25 cellular contexts compared by ENCODE assay signal in the genomic region with DNA sequence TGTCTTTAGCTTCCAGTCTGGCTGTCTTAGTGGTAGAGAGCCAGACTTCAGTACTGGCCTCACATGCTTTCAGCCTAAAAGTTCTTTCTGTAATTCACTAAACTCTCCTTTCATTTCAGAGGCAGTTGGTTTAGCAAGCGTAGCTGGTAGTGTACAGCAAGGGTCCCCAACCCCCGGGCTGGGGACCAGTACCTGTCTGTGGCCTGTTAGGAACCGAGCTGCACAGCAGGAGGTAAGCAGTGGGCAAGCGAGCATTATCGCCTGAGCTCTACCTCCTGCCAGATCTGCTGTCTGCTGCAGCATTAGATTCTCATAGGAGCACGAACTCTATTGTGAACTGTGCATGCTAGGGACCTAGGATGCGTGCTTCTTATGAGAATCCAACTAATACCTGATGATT.
"Had no signal": no experiment of that assay in that cellular context is flagged by ENCODE, and none has a peak within 500 bp of the region (broad histone marks: within the 10 kb centered on the region; RNA-seq: fewer than 3 reads in every experiment).

No MANE protein-coding gene starts in this region.

- H3K27ac ChIP-seq: RWPE1, SK-N-MC, WERI-Rb-1 had no signal

- H3K4me1 Mint-ChIP-seq: brain had no signal

- H3K36me3 Mint-ChIP-seq: activated naive CD4-positive, alpha-beta T cell treated with anti-CD3 and anti-CD28 coated beads, Interleukin-2, amount 10 ng/mL, durations not matched to agents 7 days and 5 days; activated naive CD8-positive, alpha-beta T cell; brain had no signal

- H3K4me3 Mint-ChIP-seq: activated CD8-positive, alpha-beta T cell treated with anti-CD3 and anti-CD28 coated beads for 36 hours; activated naive CD4-positive, alpha-beta T cell treated with anti-CD3 and anti-CD28 coated beads, Interleukin-2, amount 10 ng/mL, durations not matched to agents 7 days and 5 days; activated naive CD8-positive, alpha-beta T cell; activated naive CD8-positive, alpha-beta T cell treated with anti-CD3 and anti-CD28 coated beads, Interleukin-2, amount 50 U/mL, for 24 hours; activated T-cell treated with anti-CD3 and anti-CD28 coated beads, Interleukin-2, amount 50 U/mL, for 24 hours; brain had no signal

- H3K36me3 ChIP-seq: WERI-Rb-1 had no signal

- H3K27me3 Mint-ChIP-seq: activated naive CD4-positive, alpha-beta T cell treated with anti-CD3 and anti-CD28 coated beads, Interleukin-2, amount 10 ng/mL, durations not matched to agents 7 days and 5 days; activated naive CD8-positive, alpha-beta T cell treated with anti-CD3 and anti-CD28 coated beads, Interleukin-2, amount 50 U/mL, for 24 hours; brain had no signal

- H3K9me3 Mint-ChIP-seq: activated CD8-positive, alpha-beta T cell treated with anti-CD3 and anti-CD28 coated beads for 36 hours; activated naive CD4-positive, alpha-beta T cell treated with anti-CD3 and anti-CD28 coated beads, Interleukin-2, amount 10 ng/mL, durations not matched to agents 7 days and 5 days; activated naive CD8-positive, alpha-beta T cell treated with anti-CD3 and anti-CD28 coated beads, Interleukin-2, amount 50 U/mL, for 24 hours; activated T-cell treated with anti-CD3 and anti-CD28 coated beads, Interleukin-2, amount 50 U/mL, for 24 hours; activated T-helper 2 cell treated with anti-CD3 and anti-CD28 coated beads, Interferon-gamma antibody, Interleukin-2, Interleukin-4, amounts not matched to agents 10 μg/mL and 5 μg/mL and 100 μg/mL, durations not matched to agents 14 hours and 24 hours and 36 hours; brain had no signal

- H3K4me3 ChIP-seq: SK-N-MC had no signal

- H3K27ac Mint-ChIP-seq: activated CD8-positive, alpha-beta T cell treated with anti-CD3 and anti-CD28 coated beads for 36 hours; activated naive CD4-positive, alpha-beta T cell treated with anti-CD3 and anti-CD28 coated beads, Interleukin-2, amount 10 ng/mL, durations not matched to agents 7 days and 5 days; activated naive CD8-positive, alpha-beta T cell; activated naive CD8-positive, alpha-beta T cell treated with anti-CD3 and anti-CD28 coated beads, Interleukin-2, amount 50 U/mL, for 24 hours; activated T-cell treated with anti-CD3 and anti-CD28 coated beads, Interleukin-2, amount 50 U/mL, for 24 hours; activated T-helper 2 cell treated with anti-CD3 and anti-CD28 coated beads, Interferon-gamma antibody, Interleukin-2, Interleukin-4, amounts not matched to agents 10 μg/mL and 5 μg/mL and 100 μg/mL, durations not matched to agents 14 hours and 24 hours and 36 hours had no signal

- DNase-seq: activated CD4-positive, alpha-beta T cell treated with anti-CD3 and anti-CD28 coated beads for 1 hour; activated CD4-positive, alpha-beta T cell treated with anti-CD3 and anti-CD28 coated beads for 48 hours; activated CD4-positive, CD25-positive, alpha-beta regulatory T cell; activated CD8-positive, alpha-beta T cell treated with anti-CD3 and anti-CD28 coated beads for 36 hours; activated naive CD4-positive, alpha-beta T cell treated with anti-CD3 and anti-CD28 coated beads, Interleukin-2, amount 10 ng/mL, durations not matched to agents 7 days and 5 days; activated naive CD8-positive, alpha-beta T cell treated with anti-CD3 and anti-CD28 coated beads, Interleukin-2, amount 50 U/mL, for 24 hours; activated T-cell treated with anti-CD3 and anti-CD28 coated beads, Interleukin-2, amount 50 U/mL, for 24 hours; anterior cingulate cortex; KG1; MM.1S; MV-4-11; NCI-H1092; NCI-H1436 treated with DMSO at 0.1 percent for 48 hours; NCI-H1694 treated with DMSO at 0.1 percent for 48 hours; NCI-H2029; NCI-H345; NCI-H524 treated with DMSO at 0.1 percent for 48 hours; PC-3; SIG-M5; WERI-Rb-1 had no signal
